In the genomic region with DNA sequence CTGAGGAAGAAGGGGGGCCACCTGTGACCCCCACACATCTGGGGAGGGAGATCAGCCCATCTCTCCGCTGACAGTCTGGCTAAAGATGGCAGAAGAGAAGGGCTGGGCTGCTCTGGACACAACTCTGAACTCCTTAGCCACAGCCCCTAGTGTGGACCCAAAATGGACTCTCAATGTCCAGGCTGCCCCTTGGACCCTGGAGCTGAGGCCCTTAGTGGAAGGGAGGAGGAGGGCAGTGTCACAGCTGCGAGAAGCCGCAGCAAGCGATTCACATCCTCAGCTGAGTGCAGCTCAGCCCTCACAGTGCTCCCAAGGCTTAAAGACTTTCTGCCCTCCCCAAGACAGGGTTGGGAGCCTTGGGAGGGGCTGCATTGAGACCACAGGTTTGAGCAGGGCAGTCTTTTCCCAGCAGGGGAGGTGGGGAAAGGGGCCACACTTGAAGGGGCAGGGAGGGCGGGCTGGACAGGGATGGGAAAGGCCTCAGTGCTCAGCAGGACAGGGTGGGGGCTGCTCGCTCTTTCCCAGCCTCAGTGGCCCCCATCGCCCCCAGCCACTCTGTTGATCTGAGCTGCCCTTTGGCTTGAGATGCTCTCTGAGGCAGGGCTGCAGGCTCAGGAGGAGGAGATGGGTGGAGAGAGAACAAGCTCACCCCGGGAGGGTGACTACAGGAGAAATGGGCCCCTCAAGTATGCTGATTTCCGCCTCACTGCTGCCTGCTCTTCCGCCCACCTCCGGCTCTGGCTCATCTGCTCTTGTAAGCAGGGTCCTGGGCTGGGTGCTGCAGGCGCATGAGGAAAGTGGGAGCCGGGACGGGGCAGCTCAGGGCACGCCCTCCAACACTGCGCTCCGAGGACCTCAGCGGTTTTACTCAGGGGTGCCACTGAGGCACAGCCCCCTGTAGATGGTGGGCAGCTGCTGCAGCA, we compare ENCODE assay signal across 9 cellular contexts. TPM values are rescaled to one million over a fixed set of nuclear protein-coding genes. Genes with fewer than 3 reads are reported as not detected.
DNase-seq lines count a peak whose midpoint lies in the region; ATAC-seq and TF ChIP-seq lines count a peak whose summit lies in the region.
"Had no signal": no experiment of that assay in that cellular context is flagged by ENCODE, and none has a peak within 500 bp of the region (broad histone marks: within the 10 kb centered on the region; RNA-seq: fewer than 3 reads in every experiment).

No MANE protein-coding gene starts in this region.

- H3K36me3 Mint-ChIP-seq in GM23338 (ENCODE audit: low read depth): peaks cover 10% of the 10 kb centered on the region
- peaks cover 14% of the 10 kb centered on the region for H3K36me3 Mint-ChIP-seq in T-helper 2 cell treated with Interferon-gamma antibody and Interleukin-4, amounts not matched to agents 5 μg/mL and 100 μg/mL, for 36 hours (ENCODE audit: low read depth)

- H2AFZ ChIP-seq in GM23338: no peak overlapping the region
- no peak overlapping the region for H2AFZ ChIP-seq in fibroblast of lung (ENCODE audit: low read length)

- H3K4me1 ChIP-seq in GM23338 (ENCODE audit: insufficient read depth) (no peaks in the 10 kb centered on the region; the same call in 1 of the 2 replicates), fibroblast of lung (ENCODE audit: control insufficient read depth, extremely low read depth, insufficient read depth, low read length) (peaks cover 49% of the 10 kb centered on the region), skeletal muscle tissue (ENCODE audit: control insufficient read depth in 3 of 3, insufficient read depth in 3 of 3, low read length in 3 of 3) (peaks cover 47 to 49% (median 48%) of the 10 kb centered on the region in 3 donors)

- peak overlapping the region; percentile 80 for H3K9ac ChIP-seq in fibroblast of lung (ENCODE audit: insufficient read depth, low read length)
- peak overlapping the region; percentile 27 to 74 (median 33) for H3K9ac ChIP-seq in skeletal muscle tissue (ENCODE audit: low read depth in 1 of 3, low read length in 3 of 3)

- no peak for TF ChIP-seq CTCF in GM23338 (conservative IDR thresholded peaks at IDR 0.05; ENCODE audit: low read depth in 2 of 2)
- TF ChIP-seq CTCF in fibroblast of lung (conservative IDR thresholded peaks at IDR 0.05 in 1 of 2, IDR thresholded peaks at IDR 0.05 in 1 of 2; ENCODE audit: low read depth in 1 of 2, low read length in 2 of 2): no peak

- H4K20me1 ChIP-seq in GM23338 (replicated peaks; ENCODE audit: insufficient read depth) (no peaks in the 10 kb centered on the region), fibroblast of lung (ENCODE audit: control insufficient read depth, extremely low read depth, insufficient read depth, low read length) (no peaks in the 10 kb centered on the region)

- H3K4me3 ChIP-seq in GM23338 (no peak overlapping the region), fibroblast of lung (replicated peaks in 1 of 4; ENCODE audit: control extremely low read depth in 1 of 4, insufficient read depth in 1 of 4, low read depth in 3 of 4, low read length in 4 of 4) (no peak overlapping the region), skeletal muscle tissue (ENCODE audit: low read length in 3 of 3) (peak overlapping the region in 1 of 3 donors; percentile 29)

- H3K36me3 ChIP-seq in GM23338 (ENCODE audit: insufficient read depth): no peaks in the 10 kb centered on the region
- H3K36me3 ChIP-seq in fibroblast of lung (ENCODE audit: control insufficient read depth, insufficient read depth, low read length): no peaks in the 10 kb centered on the region
- peaks cover 0 to 5% (median 3%) of the 10 kb centered on the region in 3 donors for H3K36me3 ChIP-seq in skeletal muscle tissue (ENCODE audit: control insufficient read depth in 3 of 3, insufficient read depth in 3 of 3, low read length in 3 of 3)

- H3K4me2 ChIP-seq in GM23338 (no peak overlapping the region), fibroblast of lung (ENCODE audit: extremely low read depth, insufficient read depth, low read length) (peak overlapping the region; percentile 49)

- H3F3A ChIP-seq in GM23338 (replicated peaks; ENCODE audit: low read depth): no peaks in the 10 kb centered on the region

- H3K9me2 ChIP-seq in GM23338 (ENCODE audit: insufficient read depth): 0 out of 2 replicates have a peak, but pooled peaks cover 2% of the 10 kb centered on the region

- H3K27ac ChIP-seq in GM23338 (ENCODE audit: low read depth) (no peak overlapping the region), fibroblast of lung (ENCODE audit: insufficient read depth, low read length) (peak overlapping the region; percentile 100), skeletal muscle tissue (ENCODE audit: low read depth, low read length) (peak overlapping the region; percentile 91)

- H3K4me3 Mint-ChIP-seq in GM23338: no peak overlapping the region; the same call in 2 of the 3 replicates
- peak overlapping the region; percentile 85 for H3K4me3 Mint-ChIP-seq in T-helper 2 cell treated with Interferon-gamma antibody and Interleukin-4, amounts not matched to agents 5 μg/mL and 100 μg/mL, for 36 hours

- H3K9me3 ChIP-seq in fibroblast of lung (ENCODE audit: control insufficient read depth, insufficient read depth, low read depth, low read length) (no peaks in the 10 kb centered on the region), skeletal muscle tissue (ENCODE audit: control insufficient read depth in 3 of 3, low read length in 3 of 3) (no peaks in the 10 kb centered on the region)

- H3K27ac Mint-ChIP-seq in GM23338: peak overlapping the region; percentile 3; the same call in 1 of the 2 replicates
- peak overlapping the region; percentile 99 for H3K27ac Mint-ChIP-seq in T-helper 2 cell treated with Interferon-gamma antibody and Interleukin-4, amounts not matched to agents 5 μg/mL and 100 μg/mL, for 36 hours

- peak; percentile 38 for DNase-seq in GM23338 (ENCODE audit: low spot score)
- DNase-seq in T-helper 2 cell treated with Interferon-gamma antibody and Interleukin-4, amounts not matched to agents 5 μg/mL and 100 μg/mL, for 36 hours (ENCODE audit: low spot score): peak; percentile 15
- peak in 1 of 2 donors; percentile 28 for DNase-seq in fibroblast of lung (ENCODE audit: low read depth in 2 of 2)
- DNase-seq in activated gamma-delta T cell treated with Interleukin-2 at 50 U/mL for 16 hours: no peak
- DNase-seq in NCI-H146 (lab: John Stamatoyannopoulos, UW): no peak
- DNase-seq in NCI-H1417 (lab: John Stamatoyannopoulos, UW): no peak
- DNase-seq: NCI-H1436 had no signal

- ATAC-seq in GM23338: peak; percentile 57
- ATAC-seq in HG03460 (IDR thresholded peaks at IDR 0.05; ENCODE audit: unreplicated experiment): no peak

- peaks cover 26% of the 10 kb centered on the region for H3K4me1 Mint-ChIP-seq in GM23338
- peaks cover 37% of the 10 kb centered on the region for H3K4me1 Mint-ChIP-seq in T-helper 2 cell treated with Interferon-gamma antibody and Interleukin-4, amounts not matched to agents 5 μg/mL and 100 μg/mL, for 36 hours (ENCODE audit: low read depth)

- H3K9me3 Mint-ChIP-seq in GM23338: no peaks in the 10 kb centered on the region; the same call in 2 of the 3 replicates
- no peaks in the 10 kb centered on the region for H3K9me3 Mint-ChIP-seq in T-helper 2 cell treated with Interferon-gamma antibody and Interleukin-4, amounts not matched to agents 5 μg/mL and 100 μg/mL, for 36 hours

- no peaks in the 10 kb centered on the region for H3K79me2 ChIP-seq in GM23338 (replicated peaks; ENCODE audit: insufficient read depth)
- no peaks in the 10 kb centered on the region for H3K79me2 ChIP-seq in fibroblast of lung (ENCODE audit: control insufficient read depth, insufficient read depth, low read length)

- no peaks in the 10 kb centered on the region for H3K27me3 ChIP-seq in GM23338 (ENCODE audit: insufficient read depth)
- H3K27me3 ChIP-seq in fibroblast of lung (ENCODE audit: control insufficient read depth, insufficient read depth, low read length): no peaks in the 10 kb centered on the region
- H3K27me3 ChIP-seq in skeletal muscle tissue (ENCODE audit: control insufficient read depth in 3 of 3, insufficient read depth in 3 of 3, low read length in 3 of 3): no peaks in the 10 kb centered on the region

- peaks cover 15% of the 10 kb centered on the region for H3K27me3 Mint-ChIP-seq in GM23338 (ENCODE audit: insufficient read depth, low read depth, poor library complexity)
- no peaks in the 10 kb centered on the region for H3K27me3 Mint-ChIP-seq in T-helper 2 cell treated with Interferon-gamma antibody and Interleukin-4, amounts not matched to agents 5 μg/mL and 100 μg/mL, for 36 hours (ENCODE audit: low read depth)

TF ChIP-seq in GM23338, 12 proteins besides CTCF, POLR2A, EP300 and RAD21 (continues in another document):
- TF ChIP-seq STAT1 (IDR thresholded peaks at IDR 0.05; ENCODE audit: unreplicated experiment): no peak
- TF ChIP-seq EZH2 (IDR thresholded peaks at IDR 0.05; ENCODE audit: low read depth, unreplicated experiment): no peak
- TF ChIP-seq NANOG (IDR thresholded peaks at IDR 0.05; ENCODE audit: borderline replicate concordance): no peak
- no peak for TF ChIP-seq JUNB (IDR thresholded peaks at IDR 0.05; ENCODE audit: unreplicated experiment)
- TF ChIP-seq POLR2AphosphoS5 (IDR thresholded peaks at IDR 0.05; ENCODE audit: low read depth): no peak
- no peak for TF ChIP-seq ZNF114 (CRISPR knock-in tag; IDR thresholded peaks at IDR 0.05)
- no peak for TF ChIP-seq CREB1 (CRISPR knock-in tag; IDR thresholded peaks at IDR 0.05; ENCODE audit: low read depth)

RNA-seq across cellular contexts. Expression of gene MTSS2, which starts 50.9 kb away (rescaled TPM):
- 16.5 and 19.6 TPM in 2 replicates for total RNA-seq in GM23338 (2014; rRNA removed; shearing (Covaris generic))
- polyA plus RNA-seq in GM23338 (2016; fragmentation: Nextera tagmentation; extraction: Ambion mirVana) (1.6 and 1.9 TPM in 2 replicates), fibroblast of lung (90.4 and 131 TPM in 2 replicates)
- total RNA-seq in fibroblast of lung (81.7 and 126 TPM in 2 replicates), skeletal muscle tissue (18.8 TPM)
- polyA plus RNA-seq in fibroblast of lung (2012): 128 and 258 TPM in 2 replicates
- 86.5 and 259 TPM in 2 replicates for polyA minus RNA-seq in fibroblast of lung (ENCODE audit: low replicate concordance)

Comparison
In these comparisons a context has a peak if more than half of its experiments do, and no peak if none do; other contexts are left out.
1. DNase-seq: peak in GM23338 (single experiment) and T-helper 2 cell treated with Interferon-gamma antibody and Interleukin-4, amounts not matched to agents 5 μg/mL and 100 μg/mL, for 36 hours (single experiment); none in activated gamma-delta T cell treated with Interleukin-2 at 50 U/mL for 16 hours (single experiment), NCI-H146 (single experiment) and NCI-H1417 (0 of 3).